ENCODE assay signal across 2 cellular contexts in genomic region chr14:75213172-75213571, GRCh38.
TF ChIP-seq lines count a peak whose summit lies in the region.

No MANE protein-coding gene starts in this region.

TF ChIP-seq in GM23338, 12 proteins besides CTCF, POLR2A, EP300 and RAD21:
- no peak for TF ChIP-seq JUNB (IDR thresholded peaks at IDR 0.05; ENCODE audit: unreplicated experiment)
- TF ChIP-seq ETS1 (IDR thresholded peaks at IDR 0.05) = no peak
- TF ChIP-seq, protein P1, sequence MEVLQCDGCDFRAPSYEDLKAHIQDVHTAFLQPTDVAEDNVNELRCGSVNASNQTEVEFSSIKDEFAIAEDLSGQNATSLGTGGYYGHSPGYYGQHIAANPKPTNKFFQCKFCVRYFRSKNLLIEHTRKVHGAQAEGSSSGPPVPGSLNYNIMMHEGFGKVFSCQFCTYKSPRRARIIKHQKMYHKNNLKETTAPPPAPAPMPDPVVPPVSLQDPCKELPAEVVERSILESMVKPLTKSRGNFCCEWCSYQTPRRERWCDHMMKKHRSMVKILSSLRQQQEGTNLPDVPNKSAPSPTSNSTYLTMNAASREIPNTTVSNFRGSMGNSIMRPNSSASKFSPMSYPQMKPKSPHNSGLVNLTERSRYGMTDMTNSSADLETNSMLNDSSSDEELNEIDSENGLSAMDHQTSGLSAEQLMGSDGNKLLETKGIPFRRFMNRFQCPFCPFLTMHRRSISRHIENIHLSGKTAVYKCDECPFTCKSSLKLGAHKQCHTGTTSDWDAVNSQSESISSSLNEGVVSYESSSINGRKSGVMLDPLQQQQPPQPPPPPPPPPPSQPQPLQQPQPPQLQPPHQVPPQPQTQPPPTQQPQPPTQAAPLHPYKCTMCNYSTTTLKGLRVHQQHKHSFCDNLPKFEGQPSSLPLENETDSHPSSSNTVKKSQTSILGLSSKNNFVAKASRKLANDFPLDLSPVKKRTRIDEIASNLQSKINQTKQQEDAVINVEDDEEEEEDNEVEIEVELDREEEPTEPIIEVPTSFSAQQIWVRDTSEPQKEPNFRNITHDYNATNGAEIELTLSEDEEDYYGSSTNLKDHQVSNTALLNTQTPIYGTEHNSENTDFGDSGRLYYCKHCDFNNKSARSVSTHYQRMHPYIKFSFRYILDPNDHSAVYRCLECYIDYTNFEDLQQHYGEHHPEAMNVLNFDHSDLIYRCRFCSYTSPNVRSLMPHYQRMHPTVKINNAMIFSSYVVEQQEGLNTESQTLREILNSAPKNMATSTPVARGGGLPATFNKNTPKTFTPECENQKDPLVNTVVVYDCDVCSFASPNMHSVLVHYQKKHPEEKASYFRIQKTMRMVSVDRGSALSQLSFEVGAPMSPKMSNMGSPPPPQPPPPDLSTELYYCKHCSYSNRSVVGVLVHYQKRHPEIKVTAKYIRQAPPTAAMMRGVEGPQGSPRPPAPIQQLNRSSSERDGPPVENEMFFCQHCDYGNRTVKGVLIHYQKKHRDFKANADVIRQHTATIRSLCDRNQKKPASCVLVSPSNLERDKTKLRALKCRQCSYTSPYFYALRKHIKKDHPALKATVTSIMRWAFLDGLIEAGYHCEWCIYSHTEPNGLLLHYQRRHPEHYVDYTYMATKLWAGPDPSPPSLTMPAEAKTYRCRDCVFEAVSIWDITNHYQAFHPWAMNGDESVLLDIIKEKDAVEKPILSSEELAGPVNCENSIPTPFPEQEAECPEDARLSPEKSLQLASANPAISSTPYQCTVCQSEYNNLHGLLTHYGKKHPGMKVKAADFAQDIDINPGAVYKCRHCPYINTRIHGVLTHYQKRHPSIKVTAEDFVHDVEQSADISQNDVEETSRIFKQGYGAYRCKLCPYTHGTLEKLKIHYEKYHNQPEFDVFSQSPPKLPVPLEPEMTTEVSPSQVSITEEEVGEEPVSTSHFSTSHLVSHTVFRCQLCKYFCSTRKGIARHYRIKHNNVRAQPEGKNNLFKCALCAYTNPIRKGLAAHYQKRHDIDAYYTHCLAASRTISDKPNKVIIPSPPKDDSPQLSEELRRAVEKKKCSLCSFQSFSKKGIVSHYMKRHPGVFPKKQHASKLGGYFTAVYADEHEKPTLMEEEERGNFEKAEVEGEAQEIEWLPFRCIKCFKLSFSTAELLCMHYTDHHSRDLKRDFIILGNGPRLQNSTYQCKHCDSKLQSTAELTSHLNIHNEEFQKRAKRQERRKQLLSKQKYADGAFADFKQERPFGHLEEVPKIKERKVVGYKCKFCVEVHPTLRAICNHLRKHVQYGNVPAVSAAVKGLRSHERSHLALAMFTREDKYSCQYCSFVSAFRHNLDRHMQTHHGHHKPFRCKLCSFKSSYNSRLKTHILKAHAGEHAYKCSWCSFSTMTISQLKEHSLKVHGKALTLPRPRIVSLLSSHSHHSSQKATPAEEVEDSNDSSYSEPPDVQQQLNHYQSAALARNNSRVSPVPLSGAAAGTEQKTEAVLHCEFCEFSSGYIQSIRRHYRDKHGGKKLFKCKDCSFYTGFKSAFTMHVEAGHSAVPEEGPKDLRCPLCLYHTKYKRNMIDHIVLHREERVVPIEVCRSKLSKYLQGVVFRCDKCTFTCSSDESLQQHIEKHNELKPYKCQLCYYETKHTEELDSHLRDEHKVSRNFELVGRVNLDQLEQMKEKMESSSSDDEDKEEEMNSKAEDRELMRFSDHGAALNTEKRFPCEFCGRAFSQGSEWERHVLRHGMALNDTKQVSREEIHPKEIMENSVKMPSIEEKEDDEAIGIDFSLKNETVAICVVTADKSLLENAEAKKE (CRISPR knock-in tag; IDR thresholded peaks at IDR 0.05) = no peak
- TF ChIP-seq STAT1 (IDR thresholded peaks at IDR 0.05; ENCODE audit: unreplicated experiment) = no peak
- TF ChIP-seq NANOG (IDR thresholded peaks at IDR 0.05; ENCODE audit: borderline replicate concordance) = no peak
- TF ChIP-seq EZH2 (IDR thresholded peaks at IDR 0.05; ENCODE audit: low read depth, unreplicated experiment) = no peak
- TF ChIP-seq, protein P2, sequence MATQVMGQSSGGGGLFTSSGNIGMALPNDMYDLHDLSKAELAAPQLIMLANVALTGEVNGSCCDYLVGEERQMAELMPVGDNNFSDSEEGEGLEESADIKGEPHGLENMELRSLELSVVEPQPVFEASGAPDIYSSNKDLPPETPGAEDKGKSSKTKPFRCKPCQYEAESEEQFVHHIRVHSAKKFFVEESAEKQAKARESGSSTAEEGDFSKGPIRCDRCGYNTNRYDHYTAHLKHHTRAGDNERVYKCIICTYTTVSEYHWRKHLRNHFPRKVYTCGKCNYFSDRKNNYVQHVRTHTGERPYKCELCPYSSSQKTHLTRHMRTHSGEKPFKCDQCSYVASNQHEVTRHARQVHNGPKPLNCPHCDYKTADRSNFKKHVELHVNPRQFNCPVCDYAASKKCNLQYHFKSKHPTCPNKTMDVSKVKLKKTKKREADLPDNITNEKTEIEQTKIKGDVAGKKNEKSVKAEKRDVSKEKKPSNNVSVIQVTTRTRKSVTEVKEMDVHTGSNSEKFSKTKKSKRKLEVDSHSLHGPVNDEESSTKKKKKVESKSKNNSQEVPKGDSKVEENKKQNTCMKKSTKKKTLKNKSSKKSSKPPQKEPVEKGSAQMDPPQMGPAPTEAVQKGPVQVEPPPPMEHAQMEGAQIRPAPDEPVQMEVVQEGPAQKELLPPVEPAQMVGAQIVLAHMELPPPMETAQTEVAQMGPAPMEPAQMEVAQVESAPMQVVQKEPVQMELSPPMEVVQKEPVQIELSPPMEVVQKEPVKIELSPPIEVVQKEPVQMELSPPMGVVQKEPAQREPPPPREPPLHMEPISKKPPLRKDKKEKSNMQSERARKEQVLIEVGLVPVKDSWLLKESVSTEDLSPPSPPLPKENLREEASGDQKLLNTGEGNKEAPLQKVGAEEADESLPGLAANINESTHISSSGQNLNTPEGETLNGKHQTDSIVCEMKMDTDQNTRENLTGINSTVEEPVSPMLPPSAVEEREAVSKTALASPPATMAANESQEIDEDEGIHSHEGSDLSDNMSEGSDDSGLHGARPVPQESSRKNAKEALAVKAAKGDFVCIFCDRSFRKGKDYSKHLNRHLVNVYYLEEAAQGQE (IDR thresholded peaks at IDR 0.05; ENCODE audit: unreplicated experiment) = no peak
- no peak for TF ChIP-seq EZH2phosphoT487 (IDR thresholded peaks at IDR 0.05; ENCODE audit: unreplicated experiment)

TF ChIP-seq in GM12878, 131 proteins besides CTCF, POLR2A, EP300 and RAD21:
- TF ChIP-seq, protein P3, sequence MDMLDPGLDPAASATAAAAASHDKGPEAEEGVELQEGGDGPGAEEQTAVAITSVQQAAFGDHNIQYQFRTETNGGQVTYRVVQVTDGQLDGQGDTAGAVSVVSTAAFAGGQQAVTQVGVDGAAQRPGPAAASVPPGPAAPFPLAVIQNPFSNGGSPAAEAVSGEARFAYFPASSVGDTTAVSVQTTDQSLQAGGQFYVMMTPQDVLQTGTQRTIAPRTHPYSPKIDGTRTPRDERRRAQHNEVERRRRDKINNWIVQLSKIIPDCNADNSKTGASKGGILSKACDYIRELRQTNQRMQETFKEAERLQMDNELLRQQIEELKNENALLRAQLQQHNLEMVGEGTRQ (IDR thresholded peaks at IDR 0.05; ENCODE audit: borderline replicate concordance, low read depth, low read length) = no peak
- no peak for TF ChIP-seq SMARCA5 (IDR thresholded peaks at IDR 0.05)
- no peak for TF ChIP-seq MEF2B (IDR thresholded peaks at IDR 0.05; ENCODE audit: partially characterized antibody, poor library complexity, severe bottlenecking)
- TF ChIP-seq YY1 (IDR thresholded peaks at IDR 0.05; ENCODE audit: low read depth, low read length) = no peak
